ENCODE assay signal across 31 cellular contexts in genomic region chr11:30729187-30729713, GRCh38.
"Had no signal": no experiment of that assay in that cellular context is flagged by ENCODE, and none has a peak within 500 bp of the region (broad histone marks: within the 10 kb centered on the region; RNA-seq: fewer than 3 reads in every experiment).

No MANE protein-coding gene starts in this region.

- H3K27ac Mint-ChIP-seq: activated CD4-positive, alpha-beta memory T cell treated with anti-CD3 and anti-CD28 coated beads, Interleukin-2, amount 10 ng/mL, durations not matched to agents 7 days and 5 days; activated CD8-positive, alpha-beta memory T cell treated with anti-CD3 and anti-CD28 coated beads, Interleukin-2, amount 10 ng/mL, durations not matched to agents 7 days and 5 days; activated naive CD4-positive, alpha-beta T cell treated with anti-CD3 and anti-CD28 coated beads for 36 hours; activated naive CD4-positive, alpha-beta T cell treated with anti-CD3 and anti-CD28 coated beads, Interleukin-2, amount 50 U/mL, for 72 hours; activated T-cell treated with anti-CD3 and anti-CD28 coated beads, Interleukin-2, amount 50 U/mL, for 72 hours; activated T-helper 2 cell treated with anti-CD3 and anti-CD28 coated beads, Interferon-gamma antibody, Interleukin-2, Interleukin-4, amounts not matched to agents 10 μg/mL and 5 μg/mL and 100 μg/mL, durations not matched to agents 14 hours and 24 hours and 36 hours had no signal

- FAIRE-seq: K562 had no signal

- H3K9me3 ChIP-seq: adrenal gland, Peyer's patch had no signal

- DNase-seq: activated CD4-positive, alpha-beta memory T cell treated with anti-CD3 and anti-CD28 coated beads, Interleukin-2, amount 10 ng/mL, durations not matched to agents 7 days and 5 days; activated CD4-positive, alpha-beta T cell treated with anti-CD3 and anti-CD28 coated beads for 1 hour; activated CD4-positive, alpha-beta T cell treated with anti-CD3 and anti-CD28 coated beads for 48 hours; activated CD4-positive, CD25-positive, alpha-beta regulatory T cell; activated CD8-positive, alpha-beta memory T cell treated with anti-CD3 and anti-CD28 coated beads for 24 hours; activated CD8-positive, alpha-beta memory T cell treated with anti-CD3 and anti-CD28 coated beads, Interleukin-2, amount 10 ng/mL, durations not matched to agents 7 days and 5 days; activated CD8-positive, alpha-beta memory T cell treated with anti-CD3 and anti-CD28 coated beads, Interleukin-2, amount 50 U/mL, for 48 hours; activated gamma-delta T cell treated with Interleukin-2 at 50 U/mL for 16 hours; activated naive CD4-positive, alpha-beta T cell treated with anti-CD3 and anti-CD28 coated beads for 36 hours; activated T-cell treated with anti-CD3 and anti-CD28 coated beads, Interleukin-2, amount 50 U/mL, for 1 hour; activated T-cell treated with anti-CD3 and anti-CD28 coated beads, Interleukin-2, amount 50 U/mL, for 72 hours; adrenal gland; anterior cingulate cortex; NCI-H1105; NCI-H1417 treated with DMSO at 0.1 percent for 48 hours; NCI-H1694; NCI-H1930; NCI-H2081 treated with DMSO at 0.1 percent for 48 hours; NCI-H345; NCI-H524 treated with DMSO at 0.1 percent for 48 hours; PC-3; Peyer's patch; RPMI8226; SIG-M5; T1000; WERI-Rb-1 had no signal

- H3K4me3 ChIP-seq: adrenal gland, K562, Peyer's patch had no signal

- H3K9me3 Mint-ChIP-seq: activated CD4-positive, alpha-beta memory T cell treated with anti-CD3 and anti-CD28 coated beads, Interleukin-2, amount 10 ng/mL, durations not matched to agents 7 days and 5 days; activated naive CD4-positive, alpha-beta T cell treated with anti-CD3 and anti-CD28 coated beads for 36 hours; brain had no signal

- H3K4me1 Mint-ChIP-seq: activated CD4-positive, alpha-beta memory T cell treated with anti-CD3 and anti-CD28 coated beads, Interleukin-2, amount 10 ng/mL, durations not matched to agents 7 days and 5 days; activated CD8-positive, alpha-beta memory T cell treated with anti-CD3 and anti-CD28 coated beads, Interleukin-2, amount 10 ng/mL, durations not matched to agents 7 days and 5 days; central memory CD8-positive, alpha-beta T cell had no signal

- H3K4me3 Mint-ChIP-seq: activated CD4-positive, alpha-beta memory T cell treated with anti-CD3 and anti-CD28 coated beads, Interleukin-2, amount 10 ng/mL, durations not matched to agents 7 days and 5 days; activated CD8-positive, alpha-beta memory T cell treated with anti-CD3 and anti-CD28 coated beads, Interleukin-2, amount 10 ng/mL, durations not matched to agents 7 days and 5 days; activated naive CD4-positive, alpha-beta T cell treated with anti-CD3 and anti-CD28 coated beads for 36 hours; activated T-cell treated with anti-CD3 and anti-CD28 coated beads, Interleukin-2, amount 50 U/mL, for 72 hours; central memory CD8-positive, alpha-beta T cell had no signal

- H3K4me1 ChIP-seq: adrenal gland, Peyer's patch had no signal

- H3K27me3 Mint-ChIP-seq: activated CD4-positive, alpha-beta memory T cell treated with anti-CD3 and anti-CD28 coated beads, Interleukin-2, amount 10 ng/mL, durations not matched to agents 7 days and 5 days; activated CD8-positive, alpha-beta memory T cell treated with anti-CD3 and anti-CD28 coated beads, Interleukin-2, amount 10 ng/mL, durations not matched to agents 7 days and 5 days; brain; central memory CD8-positive, alpha-beta T cell had no signal

- H3K36me3 Mint-ChIP-seq: activated CD8-positive, alpha-beta memory T cell treated with anti-CD3 and anti-CD28 coated beads, Interleukin-2, amount 10 ng/mL, durations not matched to agents 7 days and 5 days; activated naive CD4-positive, alpha-beta T cell treated with anti-CD3 and anti-CD28 coated beads, Interleukin-2, amount 50 U/mL, for 72 hours; brain had no signal

- H3K36me3 ChIP-seq: adrenal gland, Peyer's patch, WERI-Rb-1 had no signal

- ATAC-seq: activated CD8-positive, alpha-beta memory T cell treated with anti-CD3 and anti-CD28 coated beads, Interleukin-2, amount 10 ng/mL, durations not matched to agents 7 days and 5 days; activated naive CD4-positive, alpha-beta T cell treated with anti-CD3 and anti-CD28 coated beads, Interleukin-2, amount 50 U/mL, for 72 hours; activated T-cell treated with anti-CD3 and anti-CD28 coated beads, Interleukin-2, amount 50 U/mL, for 72 hours; K562; PC-3 had no signal

- H3K27ac ChIP-seq: adrenal gland, Peyer's patch, WERI-Rb-1 had no signal
